In genomic region chr10:118339096-118339495, GRCh38 we compare ENCODE assay signal across 22 cellular contexts. TPM values are rescaled to one million over a fixed set of nuclear protein-coding genes. Genes with fewer than 3 reads are reported as not detected.
A peak's percentile ranks its signal among the peaks of the same experiment; 100 is the strongest.
DNase-seq lines count a peak whose midpoint lies in the region; ATAC-seq and TF ChIP-seq lines count a peak whose summit lies in the region.
"Had no signal": no experiment of that assay in that cellular context is flagged by ENCODE, and none has a peak within 500 bp of the region (broad histone marks: within the 10 kb centered on the region; RNA-seq: fewer than 3 reads in every experiment).

No MANE protein-coding gene starts in this region.

- peak overlapping the region; percentile 61 to 69 (median 63) for H3K9ac ChIP-seq in skeletal muscle tissue (ENCODE audit: low read depth in 1 of 3, low read length in 3 of 3)

- H3K36me3 ChIP-seq in OCI-LY7 (ENCODE audit: insufficient read depth, low read length) = peaks cover 26% of the 10 kb centered on the region
- H3K36me3 ChIP-seq in right atrium auricular region = peaks cover 20% of the 10 kb centered on the region
- H3K36me3 ChIP-seq in skeletal muscle tissue (ENCODE audit: control insufficient read depth in 3 of 3, insufficient read depth in 3 of 3, low read length in 3 of 3) = peaks cover 11 to 17% (median 15%) of the 10 kb centered on the region in 3 donors

- CTCF ChIA-PET in OCI-LY7 (lab: Charles Lee; ENCODE audit: unreplicated experiment) = no interaction called here

- 0 out of 2 replicates have a peak overlapping the region, but pooled peaks have one; percentile 92 for H3K4me2 ChIP-seq in OCI-LY7 (ENCODE audit: low read length)

- H3K27me3 ChIP-seq in right atrium auricular region (no peaks in the 10 kb centered on the region), skeletal muscle tissue (ENCODE audit: control insufficient read depth in 3 of 3, insufficient read depth in 3 of 3, low read length in 3 of 3) (no peaks in the 10 kb centered on the region)
- H3K27me3 ChIP-seq: esophagus muscularis mucosa, neutrophil had no signal

- H3K9me2 ChIP-seq in OCI-LY7 (ENCODE audit: insufficient read depth, low read length) = no peaks in the 10 kb centered on the region

- POLR2A ChIA-PET in OCI-LY7 (lab: Charles Lee) = no interaction called here

- H3K4me1 ChIP-seq in OCI-LY7 (ENCODE audit: insufficient read depth, low read length, poor library complexity, severe bottlenecking) (peaks cover 22% of the 10 kb centered on the region), right atrium auricular region (peaks cover 0 to 34% of the 10 kb centered on the region in 2 donors), skeletal muscle tissue (ENCODE audit: control insufficient read depth in 3 of 3, insufficient read depth in 3 of 3, low read length in 3 of 3) (peaks cover 19 to 36% (median 35%) of the 10 kb centered on the region in 3 donors)

- DNase-seq in activated naive CD4-positive, alpha-beta T cell treated with anti-CD3 and anti-CD28 coated beads, Interleukin-2, amount 50 U/mL, for 72 hours (ENCODE audit: low spot score in 2 of 2) = no peak
- no peak for DNase-seq in OCI-LY7 (ENCODE audit: low spot score)
- no peak for DNase-seq in right atrium auricular region (ENCODE audit: low spot score)
- no peak for DNase-seq in KG1 (lab: John Stamatoyannopoulos, UW)
- DNase-seq: activated CD8-positive, alpha-beta T cell treated with anti-CD3 and anti-CD28 coated beads, Interleukin-2, amount 10 ng/mL, durations not matched to agents 7 days and 5 days; activated naive CD4-positive, alpha-beta T cell treated with anti-CD3 and anti-CD28 coated beads, Interleukin-2, amount 50 U/mL, for 16 hours; activated T-cell treated with anti-CD3 and anti-CD28 coated beads, Interleukin-2, amount 50 U/mL, for 4 hours; CD8-positive, alpha-beta memory T cell; effector memory CD4-positive, alpha-beta T cell; H7; midbrain; NCI-H1694; NCI-H345; NK-92 treated with Interleukin-12 subunit alpha and Interleukin-12 subunit beta, amount 100 ng/mL, for 24 hours; trophoblast cell had no signal

- H3K27ac ChIP-seq in OCI-LY7 (ENCODE audit: low read depth, low read length, poor library complexity, severe bottlenecking) = no peak overlapping the region
- H3K27ac ChIP-seq in right atrium auricular region = peak overlapping the region; percentile 69 to 75
- peak overlapping the region; percentile 94 for H3K27ac ChIP-seq in skeletal muscle tissue (ENCODE audit: low read depth, low read length)
- H3K27ac ChIP-seq: esophagus muscularis mucosa, SK-N-MC had no signal

- no TSS peak for BruUV-seq in OCI-LY7 (replicated peaks; lab: Mats Ljungman, UMichigan)

- H3K9me3 Mint-ChIP-seq in activated naive CD4-positive, alpha-beta T cell treated with anti-CD3 and anti-CD28 coated beads, Interleukin-2, amount 50 U/mL, for 24 hours = no peaks in the 10 kb centered on the region
- H3K9me3 Mint-ChIP-seq in activated naive CD4-positive, alpha-beta T cell treated with anti-CD3 and anti-CD28 coated beads, Interleukin-2, amount 50 U/mL, for 72 hours = no peaks in the 10 kb centered on the region
- H3K9me3 Mint-ChIP-seq: activated T-cell treated with anti-CD3 and anti-CD28 coated beads, Interleukin-2, amount 50 U/mL, for 4 hours; T-helper 2 cell treated with Interferon-gamma antibody and Interleukin-4, amounts not matched to agents 5 μg/mL and 100 μg/mL, for 36 hours had no signal

- H3K27ac Mint-ChIP-seq in activated naive CD4-positive, alpha-beta T cell treated with anti-CD3 and anti-CD28 coated beads, Interleukin-2, amount 50 U/mL, for 24 hours = no peak overlapping the region
- H3K27ac Mint-ChIP-seq in activated naive CD4-positive, alpha-beta T cell treated with anti-CD3 and anti-CD28 coated beads, Interleukin-2, amount 50 U/mL, for 72 hours = no peak overlapping the region
- H3K27ac Mint-ChIP-seq: activated CD8-positive, alpha-beta T cell treated with anti-CD3 and anti-CD28 coated beads, Interleukin-2, amount 10 ng/mL, durations not matched to agents 7 days and 5 days; T-helper 2 cell treated with Interferon-gamma antibody and Interleukin-4, amounts not matched to agents 5 μg/mL and 100 μg/mL, for 36 hours had no signal

- intact Hi-C loops in OCI-LY7 (cut with micrococcal nuclease; ENCODE audit: unreplicated experiment) = no loop called here

- H3K36me3 Mint-ChIP-seq in activated naive CD4-positive, alpha-beta T cell treated with anti-CD3 and anti-CD28 coated beads, Interleukin-2, amount 50 U/mL, for 24 hours = peaks cover 9% of the 10 kb centered on the region
- H3K36me3 Mint-ChIP-seq in activated naive CD4-positive, alpha-beta T cell treated with anti-CD3 and anti-CD28 coated beads, Interleukin-2, amount 50 U/mL, for 72 hours = peaks cover 11 to 12% of the 10 kb centered on the region in 2 donors

- H3K4me1 Mint-ChIP-seq in activated naive CD4-positive, alpha-beta T cell treated with anti-CD3 and anti-CD28 coated beads, Interleukin-2, amount 50 U/mL, for 24 hours = peaks cover 60% of the 10 kb centered on the region

- H3K4me3 Mint-ChIP-seq in activated naive CD4-positive, alpha-beta T cell treated with anti-CD3 and anti-CD28 coated beads, Interleukin-2, amount 50 U/mL, for 24 hours = peak overlapping the region; percentile 2
- H3K4me3 Mint-ChIP-seq: activated CD8-positive, alpha-beta T cell treated with anti-CD3 and anti-CD28 coated beads, Interleukin-2, amount 10 ng/mL, durations not matched to agents 7 days and 5 days; T-helper 2 cell treated with Interferon-gamma antibody and Interleukin-4, amounts not matched to agents 5 μg/mL and 100 μg/mL, for 36 hours had no signal

- peaks cover 26% of the 10 kb centered on the region for H3K79me2 ChIP-seq in OCI-LY7 (ENCODE audit: insufficient read depth, low read depth, low read length)

- no peaks in the 10 kb centered on the region for H3K27me3 Mint-ChIP-seq in activated naive CD4-positive, alpha-beta T cell treated with anti-CD3 and anti-CD28 coated beads, Interleukin-2, amount 50 U/mL, for 24 hours

- no peak for ATAC-seq in activated naive CD4-positive, alpha-beta T cell treated with anti-CD3 and anti-CD28 coated beads, Interleukin-2, amount 50 U/mL, for 72 hours
- ATAC-seq in HG03571 (IDR thresholded peaks at IDR 0.05; ENCODE audit: unreplicated experiment) = no peak
- ATAC-seq: activated CD8-positive, alpha-beta T cell treated with anti-CD3 and anti-CD28 coated beads, Interleukin-2, amount 10 ng/mL, durations not matched to agents 7 days and 5 days; activated T-cell treated with anti-CD3 and anti-CD28 coated beads, Interleukin-2, amount 50 U/mL, for 4 hours had no signal

- no peak overlapping the region for H2AFZ ChIP-seq in OCI-LY7 (ENCODE audit: low read length)

- TF ChIP-seq CTCF in OCI-LY7 (conservative IDR thresholded peaks at IDR 0.05; ENCODE audit: low read length) = no peak
- TF ChIP-seq CTCF in right atrium auricular region (IDR thresholded peaks at IDR 0.05) = no peak

- peaks cover 6% of the 10 kb centered on the region; the same call in 1 of the 2 replicates for H4K20me1 ChIP-seq in OCI-LY7 (ENCODE audit: insufficient read depth, low read length)

- H3K9me3 ChIP-seq in OCI-LY7 (ENCODE audit: low read length) (no peaks in the 10 kb centered on the region), right atrium auricular region (no peaks in the 10 kb centered on the region), skeletal muscle tissue (ENCODE audit: control insufficient read depth in 3 of 3, low read length in 3 of 3) (no peaks in the 10 kb centered on the region)
- H3K9me3 ChIP-seq: esophagus muscularis mucosa, neutrophil had no signal

- H3K4me3 ChIP-seq in OCI-LY7 (ENCODE audit: low read depth, low read length, poor library complexity, severe bottlenecking) = no peak overlapping the region
- no peak overlapping the region for H3K4me3 ChIP-seq in right atrium auricular region
- H3K4me3 ChIP-seq in skeletal muscle tissue (ENCODE audit: low read length in 3 of 3) = peak overlapping the region; percentile 10 to 31 (median 16)
- H3K4me3 ChIP-seq: esophagus muscularis mucosa, SK-N-MC had no signal

RNA-seq across cellular contexts. Expression of gene FAM204A, which starts 3.0 kb away (rescaled TPM):
- total RNA-seq in activated naive CD4-positive, alpha-beta T cell treated with anti-CD3 and anti-CD28 coated beads, Interleukin-2, amount 50 U/mL, for 72 hours = 10 to 100 TPM; 43.8 to 56.9 TPM
- 32.2 and 32.4 TPM in 2 replicates for total RNA-seq in OCI-LY7 (2014; rRNA removed; shearing (Covaris generic))
- 44.7 and 44.9 TPM in 2 replicates for total RNA-seq in OCI-LY7 (2022)
- 10 to 100 TPM; 35.8 to 63.6 TPM for total RNA-seq in right atrium auricular region
- total RNA-seq in skeletal muscle tissue = 7.8 TPM

Comparison
In these comparisons a context has a peak if more than half of its experiments do, and no peak if none do; other contexts are left out.
1. H3K4me3 ChIP-seq: peak in skeletal muscle tissue (3 of 3); none in OCI-LY7 (single experiment) and right atrium auricular region (0 of 2).